In the genomic region with DNA sequence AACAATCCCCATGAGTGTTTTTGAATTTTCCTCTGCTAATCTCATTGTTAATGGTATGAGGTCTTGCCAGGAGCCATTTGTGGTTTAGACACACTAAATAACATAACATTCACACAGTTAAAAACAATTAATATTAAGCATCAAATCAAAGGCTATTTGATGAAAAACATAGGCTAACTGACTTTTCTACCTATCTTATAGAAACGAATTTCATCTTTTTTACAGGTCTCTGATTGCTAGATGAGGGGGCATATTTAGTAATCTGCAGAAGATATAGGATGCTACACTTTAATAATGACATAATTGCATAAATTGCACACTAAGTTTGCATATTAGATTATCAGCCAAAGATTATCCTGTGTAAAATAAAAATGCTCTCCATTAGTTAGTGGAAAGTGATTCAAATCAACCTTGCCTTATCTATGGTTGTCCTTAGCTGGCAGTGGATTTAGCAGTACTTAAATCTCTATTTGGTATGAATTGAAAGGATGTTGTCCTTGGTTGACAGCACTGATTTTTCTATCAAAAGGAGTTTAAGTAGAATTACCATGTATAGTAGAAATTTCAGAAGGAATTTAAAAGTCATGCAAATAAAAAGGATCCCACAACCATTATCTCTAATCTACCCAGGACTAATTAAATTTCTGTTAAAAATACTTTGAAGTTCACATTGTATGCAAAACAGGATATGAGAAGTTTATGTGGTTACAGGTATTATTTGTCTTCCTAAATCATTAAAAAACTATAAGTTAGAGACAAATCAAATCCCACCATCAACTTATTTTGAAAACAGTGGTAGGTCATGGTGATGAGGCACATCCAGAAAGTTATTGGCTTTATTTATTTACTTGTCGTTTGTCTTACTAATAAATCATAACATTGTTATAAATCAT, we compare ENCODE assay signal across 11 cellular contexts. TPM values are rescaled to one million over a fixed set of nuclear protein-coding genes. Genes with fewer than 3 reads are reported as not detected.
DNase-seq lines count a peak whose midpoint lies in the region; ATAC-seq and TF ChIP-seq lines count a peak whose summit lies in the region.
"Had no signal": no experiment of that assay in that cellular context is flagged by ENCODE, and none has a peak within 500 bp of the region (broad histone marks: within the 10 kb centered on the region; RNA-seq: fewer than 3 reads in every experiment).

No MANE protein-coding gene starts in this region.

- CTCF ChIA-PET in CD4-positive, alpha-beta T cell (lab: Charles Lee): no interaction called here
- CTCF ChIA-PET in activated B cell treated with CpG ODN at 0.5 μM for 24 hours (lab: Charles Lee): interaction anchor here (0.5 to 2.8 kb wide), 6 partner anchors 8 to 547 kb away, joined by 3 to 13 read pairs (median 4); no protein-coding TSS in a partner anchor

- H3K4me1 Mint-ChIP-seq in CD4-positive, alpha-beta T cell (ENCODE audit: low read depth): peaks cover 31% of the 10 kb centered on the region
- peaks cover 79% of the 10 kb centered on the region for H3K4me1 Mint-ChIP-seq in activated B cell treated with CpG ODN at 0.5 μM for 24 hours
- peaks cover 45 to 69% (median 68%) of the 10 kb centered on the region in 3 donors for H3K4me1 Mint-ChIP-seq in naive B cell

- H3K36me3 Mint-ChIP-seq in CD4-positive, alpha-beta T cell (ENCODE audit: low read depth): no peaks in the 10 kb centered on the region
- peaks cover 2% of the 10 kb centered on the region for H3K36me3 Mint-ChIP-seq in activated B cell treated with CpG ODN at 0.5 μM for 24 hours (ENCODE audit: low read depth)
- no peaks in the 10 kb centered on the region for H3K36me3 Mint-ChIP-seq in naive B cell

- no peaks in the 10 kb centered on the region for H3K27me3 ChIP-seq in CD4-positive, alpha-beta T cell (ENCODE audit: control insufficient read depth, insufficient read depth, low read length)

- intact Hi-C loops in CD4-positive, alpha-beta T cell (cut with DNase I, micrococcal nuclease): loop anchor here in 1 of 2 experiments (10.0 kb wide), 1 partner anchor 79 kb away; a partner anchor contains a TSS
- intact Hi-C loops in activated B cell treated with CpG ODN at 0.5 μM for 24 hours (cut with micrococcal nuclease): loop anchor here (1.0 to 5.0 kb wide), 8 partner anchors 13 to 1576 kb away; a partner anchor contains a TSS

- DNase-seq in CD4-positive, alpha-beta T cell: no peak
- DNase-seq in activated B cell treated with CpG ODN at 0.5 μM for 24 hours (no peak), naive B cell (no peak), GF-D8 (lab: John Stamatoyannopoulos, UW) (no peak)
- DNase-seq: amygdala, T1000 had no signal

- TF ChIP-seq CTCF in CD4-positive, alpha-beta T cell (IDR thresholded peaks at IDR 0.05): no peak
- no peak for TF ChIP-seq CTCF in activated B cell treated with CpG ODN at 0.5 μM for 24 hours (IDR thresholded peaks at IDR 0.05)

- peak overlapping the region; percentile 49 for H3K4me3 Mint-ChIP-seq in CD4-positive, alpha-beta T cell
- H3K4me3 Mint-ChIP-seq in activated B cell treated with CpG ODN at 0.5 μM for 24 hours (peak overlapping the region; percentile 64), naive B cell (peak overlapping the region; percentile 51 to 88 (median 78))

- H3K9me3 ChIP-seq in CD4-positive, alpha-beta T cell (ENCODE audit: control insufficient read depth, low read length): no peaks in the 10 kb centered on the region

- H3K27ac ChIP-seq in CD4-positive, alpha-beta T cell (ENCODE audit: low read depth, low read length): no peak overlapping the region

- no peak for ATAC-seq in CD4-positive, alpha-beta T cell (ENCODE audit: poor library complexity)
- ATAC-seq in GM21737 (IDR thresholded peaks at IDR 0.05; ENCODE audit: unreplicated experiment): peak; percentile 4
- ATAC-seq in activated B cell treated with CpG ODN at 0.5 μM for 24 hours (ENCODE audit: low read depth): no peak
- no peak for ATAC-seq in naive B cell (ENCODE audit: low read depth in 2 of 2)
- no peak for ATAC-seq in GM18907 (IDR thresholded peaks at IDR 0.05; ENCODE audit: unreplicated experiment)
- no peak for ATAC-seq in HG02970 (IDR thresholded peaks at IDR 0.05; ENCODE audit: low FRiP score, unreplicated experiment)
- no peak for ATAC-seq in HG03520 (IDR thresholded peaks at IDR 0.05; ENCODE audit: unreplicated experiment)
- ATAC-seq: Panc1 had no signal

- H3K27me3 Mint-ChIP-seq in CD4-positive, alpha-beta T cell: peaks cover 1% of the 10 kb centered on the region
- H3K27me3 Mint-ChIP-seq in activated B cell treated with CpG ODN at 0.5 μM for 24 hours (peaks cover 2% of the 10 kb centered on the region), naive B cell (no peaks in the 10 kb centered on the region)

- POLR2A ChIA-PET in CD4-positive, alpha-beta T cell (lab: Charles Lee): interaction anchor here (0.8 kb wide), 1 partner anchor 82 kb away, joined by 4 read pairs; a partner anchor contains a TSS
- POLR2A ChIA-PET in activated B cell treated with CpG ODN at 0.5 μM for 24 hours (lab: Charles Lee): interaction anchor here (0.8 to 5.0 kb wide), 15 partner anchors 8 to 88 kb away, joined by 3 to 52 read pairs (median 7); a partner anchor contains a TSS

- peak overlapping the region; percentile 68 for H3K27ac Mint-ChIP-seq in CD4-positive, alpha-beta T cell
- H3K27ac Mint-ChIP-seq in activated B cell treated with CpG ODN at 0.5 μM for 24 hours (peak overlapping the region; percentile 85), naive B cell (peak overlapping the region; percentile 70 to 97 (median 88))

- no peaks in the 10 kb centered on the region for H3K9me3 Mint-ChIP-seq in CD4-positive, alpha-beta T cell
- H3K9me3 Mint-ChIP-seq in activated B cell treated with CpG ODN at 0.5 μM for 24 hours (no peaks in the 10 kb centered on the region), naive B cell (no peaks in the 10 kb centered on the region)

RNA-seq across cellular contexts. Expression of a gene that starts 50.6 kb away (rescaled TPM):
- 1 to 10 TPM; 2.8 to 3.2 TPM for total RNA-seq in CD4-positive, alpha-beta T cell
- 11.2 and 11.5 TPM in 2 replicates for total RNA-seq in activated B cell treated with CpG ODN at 0.5 μM for 24 hours
- polyA plus RNA-seq in naive B cell (ENCODE audit: low read depth in 6 of 6): 10 to 100 TPM in 5 of 6 donors, 1 to 10 TPM in 1; 8.4 to 19.7 (median 15.7) TPM
